Comparison of ENCODE assay signal across 10 cellular contexts in genomic region chr2:20179755-20180594, GRCh38. TPM values are rescaled to one million over a fixed set of nuclear protein-coding genes. Genes with fewer than 3 reads are reported as not detected.
A peak's percentile ranks its signal among the peaks of the same experiment; 100 is the strongest.
DNase-seq lines count a peak whose midpoint lies in the region; ATAC-seq and TF ChIP-seq lines count a peak whose summit lies in the region.
"Had no signal": no experiment of that assay in that cellular context is flagged by ENCODE, and none has a peak within 500 bp of the region (broad histone marks: within the 10 kb centered on the region; RNA-seq: fewer than 3 reads in every experiment).

No MANE protein-coding gene starts in this region.

- DNase-seq in HK-2 (ENCODE audit: unreplicated experiment) (peak; percentile 84), RWPE1 (ENCODE audit: low spot score) (peak; percentile 90), islet precursor cell (peak; percentile 74), sciatic nerve (ENCODE audit: low spot score) (peak; percentile 51), SKM-1 treated with dmso at 0.1 percent for 144 hours (lab: John Stamatoyannopoulos, UW; ENCODE audit: unreplicated experiment) (no peak), retina (no peak), NCI-H1048 (lab: John Stamatoyannopoulos, UW) (no peak)
- DNase-seq: activated CD8-positive, alpha-beta T cell treated with anti-CD3 and anti-CD28 coated beads for 36 hours; amniotic stem cell had no signal

- ATAC-seq in sciatic nerve = no peak
- ATAC-seq in GM18907 (IDR thresholded peaks at IDR 0.05; ENCODE audit: unreplicated experiment) = no peak
- ATAC-seq: activated CD8-positive, alpha-beta T cell treated with anti-CD3 and anti-CD28 coated beads for 36 hours had no signal

- intact Hi-C loops in sciatic nerve (cut with DNase I) = no loop called here

- CTCF ChIA-PET in RWPE1 (lab: Yijun Ruan, JAX) = interaction anchor here (0.6 to 2.8 kb wide), 11 partner anchors 11 to 111 kb away, joined by 3 to 12 read pairs (median 4); partner anchors contain the start of gene SDC1

- peak; percentile 58 for TF ChIP-seq CTCF in RWPE1 (conservative IDR thresholded peaks at IDR 0.05; ENCODE audit: low read depth)

- H3K27ac ChIP-seq in RWPE1 = peak overlapping the region; percentile 99

- POLR2A ChIA-PET in RWPE1 (lab: Yijun Ruan, JAX; ENCODE audit: low non-redundant PET) = interaction anchor here (0.7 kb wide), 1 partner anchor 71 kb away, joined by 3 read pairs; no protein-coding TSS in a partner anchor

RNA-seq across cellular contexts. Expression of gene SDC1, which starts 45.0 kb away (rescaled TPM):
- 0.98 TPM for total RNA-seq in sciatic nerve

Comparison
In these comparisons a context has a peak if more than half of its experiments do, and no peak if none do; other contexts are left out.
1. DNase-seq: peak in HK-2 (single experiment), RWPE1 (single experiment), islet precursor cell (single experiment) and sciatic nerve (single experiment); none in SKM-1 treated with dmso at 0.1 percent for 144 hours (single experiment), retina (single experiment) and NCI-H1048 (single experiment).